Comparison of ENCODE assay signal across 13 cellular contexts in the genomic region with DNA sequence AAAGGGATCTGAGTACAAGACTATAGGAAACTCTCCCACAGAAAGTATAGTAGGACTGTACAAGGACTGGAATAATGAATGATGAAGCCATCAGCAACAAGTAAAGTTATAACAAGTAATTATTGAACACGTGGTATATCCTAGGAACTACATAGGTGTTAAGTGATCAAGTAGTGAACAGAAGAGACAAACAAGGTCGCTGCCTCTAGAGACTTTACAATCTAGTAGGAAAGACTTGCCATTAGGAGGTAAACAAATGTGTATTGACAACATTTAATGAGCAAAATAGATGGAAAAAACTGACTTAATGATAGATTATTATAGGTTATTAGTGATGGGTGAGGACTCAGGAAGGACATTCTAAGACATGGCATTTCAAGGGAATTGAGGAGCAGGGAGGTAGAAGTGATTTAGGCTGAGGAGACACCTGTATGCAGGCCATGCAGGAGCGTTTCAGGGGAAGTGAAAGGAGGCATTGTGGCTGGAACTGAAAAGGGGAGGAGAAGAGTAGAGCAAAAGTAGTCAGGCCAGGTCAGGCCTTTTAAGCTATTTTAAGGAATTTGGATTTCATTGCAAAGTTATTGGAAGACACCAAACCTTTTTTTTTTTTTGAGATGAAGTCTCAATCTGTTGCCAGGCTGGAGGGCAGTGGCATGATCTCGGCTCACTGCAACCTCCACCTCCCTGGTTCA. TPM values are rescaled to one million over a fixed set of nuclear protein-coding genes. Genes with fewer than 3 reads are reported as not detected.
DNase-seq lines count a peak whose midpoint lies in the region; ATAC-seq and TF ChIP-seq lines count a peak whose summit lies in the region.
"Had no signal": no experiment of that assay in that cellular context is flagged by ENCODE, and none has a peak within 500 bp of the region (broad histone marks: within the 10 kb centered on the region; RNA-seq: fewer than 3 reads in every experiment).

No MANE protein-coding gene starts in this region.

- CTCF ChIA-PET in Caco-2 (lab: Charles Lee) = no interaction called here

- TF ChIP-seq CTCF in GM13977 (IDR thresholded peaks at IDR 0.05; ENCODE audit: extremely low read depth, insufficient read depth, missing control alignments) (no peak), heart right ventricle (IDR thresholded peaks at IDR 0.05) (no peak), Caco-2 (IDR thresholded peaks at IDR 0.05; ENCODE audit: insufficient read depth in 1 of 2, low read depth in 1 of 2, low read length in 1 of 2, severe bottlenecking in 1 of 2, unreplicated experiment in 1 of 2) (no peak)

- DNase-seq in GM13977 (ENCODE audit: low spot score) (peak; percentile 29), NCI-H524 treated with DMSO at 0.1 percent for 48 hours (lab: John Stamatoyannopoulos, UW) (no peak), AG08395 (ENCODE audit: low spot score) (no peak), heart right ventricle (no peak), Caco-2 (no peak)
- DNase-seq: activated T-cell treated with anti-CD3 and anti-CD28 coated beads, Interleukin-2, amount 50 U/mL, for 1 hour; hippocampal formation; mesendoderm; stomach had no signal

- H3K9me3 ChIP-seq in heart right ventricle (no peaks in the 10 kb centered on the region), Caco-2 (no peaks in the 10 kb centered on the region)
- H3K9me3 ChIP-seq: stomach had no signal

- intact Hi-C loops in heart right ventricle (cut with DNase I) (loop anchor here in 2 of 10 donors (10.0 kb wide), 2 partner anchors 255 to 265 kb away; no protein-coding TSS in a partner anchor), Caco-2 (cut with micrococcal nuclease; ENCODE audit: unreplicated experiment) (no loop called here)

- no peak overlapping the region for H3K4me3 Mint-ChIP-seq in Caco-2 (ENCODE audit: unreplicated experiment)
- H3K4me3 Mint-ChIP-seq: brain had no signal

- ATAC-seq in GM19397 (IDR thresholded peaks at IDR 0.05; ENCODE audit: unreplicated experiment) (peak; percentile 81), HG02759 (IDR thresholded peaks at IDR 0.05; ENCODE audit: unreplicated experiment) (peak; percentile 86), HG03432 (IDR thresholded peaks at IDR 0.05; ENCODE audit: unreplicated experiment) (peak; percentile 94), heart right ventricle (no peak)

- no peaks in the 10 kb centered on the region for H3K9me3 Mint-ChIP-seq in Caco-2 (ENCODE audit: unreplicated experiment)
- H3K9me3 Mint-ChIP-seq: brain had no signal

- POLR2A ChIA-PET in Caco-2 (lab: Charles Lee) = no interaction called here

- no peak overlapping the region for H3K27ac ChIP-seq in heart right ventricle
- H3K27ac ChIP-seq: stomach had no signal

- WGBS in heart right ventricle, 2 donors = 87 to 88% methylated on average over 4 of the region's 4 CpGs

- H3K4me1 ChIP-seq in heart right ventricle (no peaks in the 10 kb centered on the region), Caco-2 (peaks cover 7% of the 10 kb centered on the region; the same call in 1 of the 2 replicates)
- H3K4me1 ChIP-seq: stomach had no signal

- no peak overlapping the region for H3K27ac Mint-ChIP-seq in Caco-2 (ENCODE audit: unreplicated experiment)
- H3K27ac Mint-ChIP-seq: brain had no signal

- H3K36me3 Mint-ChIP-seq in Caco-2 (ENCODE audit: insufficient read depth, unreplicated experiment) = no peaks in the 10 kb centered on the region
- H3K36me3 Mint-ChIP-seq: brain had no signal

- in situ Hi-C loops in GM13977 (cut with MboI; ENCODE audit: low pct_unique_long_range_greater_than_20kb, low sequenced_read_pairs, unreplicated experiment) = no loop called here

- no peaks in the 10 kb centered on the region for H3K4me1 Mint-ChIP-seq in Caco-2 (ENCODE audit: low read depth, unreplicated experiment)
- H3K4me1 Mint-ChIP-seq: brain had no signal

- no TSS peak for BruUV-seq in Caco-2 (replicated peaks; lab: Mats Ljungman, UMichigan)

- no peaks in the 10 kb centered on the region for H3K27me3 Mint-ChIP-seq in Caco-2 (ENCODE audit: insufficient read depth, unreplicated experiment)

- H3K27me3 ChIP-seq in heart right ventricle (no peaks in the 10 kb centered on the region), Caco-2 (replicated peaks; ENCODE audit: control insufficient read depth, insufficient read depth, low read length) (no peaks in the 10 kb centered on the region)
- H3K27me3 ChIP-seq: stomach had no signal

- H3K4me3 ChIP-seq in heart right ventricle (no peak overlapping the region), Caco-2 (ENCODE audit: low read depth, low read length) (no peak overlapping the region)
- H3K4me3 ChIP-seq: stomach had no signal

- H3K36me3 ChIP-seq in heart right ventricle (no peaks in the 10 kb centered on the region), Caco-2 (ENCODE audit: control insufficient read depth, insufficient read depth, low read length) (no peaks in the 10 kb centered on the region)
- H3K36me3 ChIP-seq: stomach had no signal

RNA-seq across cellular contexts. Expression of gene GLCCI1, which starts 8.5 kb away (rescaled TPM):
- total RNA-seq in heart right ventricle = 10 to 100 TPM in 2 of 10 donors, 1 to 10 TPM in 8; 3.6 to 13.0 (median 7.6) TPM
- polyA plus RNA-seq in heart right ventricle = 1 to 10 TPM in 1 of 2 donors, under 1 TPM in 1; 0.75 to 3.3 TPM
- total RNA-seq in Caco-2 (2022) = 18.8 and 19.3 TPM in 2 replicates

Comparison
In these comparisons a context has a peak if more than half of its experiments do, and no peak if none do; other contexts are left out.
1. ATAC-seq: peak in GM19397 (single experiment), HG02759 (single experiment) and HG03432 (single experiment); none in heart right ventricle (0 of 8).